ENCODE assay signal across 19 cellular contexts in the genomic region with DNA sequence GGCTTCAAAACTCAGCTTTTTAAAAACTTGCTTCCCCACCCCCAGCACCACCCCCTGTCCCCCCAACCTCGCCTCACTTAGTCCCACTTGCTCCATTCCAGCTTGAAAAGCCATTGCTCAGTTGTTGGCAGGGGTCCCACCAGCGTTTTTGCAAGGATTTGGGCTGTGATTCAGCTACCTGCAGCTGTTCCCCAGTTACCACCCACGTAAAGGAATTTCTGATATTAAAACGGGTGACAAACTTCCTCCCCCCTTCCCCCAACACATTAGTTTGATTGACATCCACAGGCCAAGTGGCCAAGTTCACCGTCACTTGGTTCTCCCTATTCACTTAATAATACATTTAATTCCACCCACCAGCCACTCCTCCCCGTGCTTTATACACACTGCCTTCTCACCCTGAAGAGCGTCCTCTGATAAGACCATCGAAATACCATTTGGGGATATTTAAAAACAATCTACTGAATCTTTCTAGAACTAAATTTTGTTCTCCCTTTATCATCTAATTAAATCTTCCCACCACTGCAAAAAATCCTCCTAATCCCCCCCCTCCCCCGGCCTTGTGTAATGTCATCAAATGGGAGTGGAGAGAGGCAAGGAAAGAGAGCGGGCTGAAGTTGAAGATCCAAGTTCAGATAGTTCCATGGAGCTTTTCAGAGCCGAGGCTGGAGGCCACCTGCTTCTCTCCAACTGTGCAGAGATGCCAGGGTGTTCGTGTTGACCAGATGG. TPM values are rescaled to one million over a fixed set of nuclear protein-coding genes. Genes with fewer than 3 reads are reported as not detected.
DNase-seq lines count a peak whose midpoint lies in the region; ATAC-seq and TF ChIP-seq lines count a peak whose summit lies in the region.
"Had no signal": no experiment of that assay in that cellular context is flagged by ENCODE, and none has a peak within 500 bp of the region (broad histone marks: within the 10 kb centered on the region; RNA-seq: fewer than 3 reads in every experiment).

No MANE protein-coding gene starts in this region.

- TF ChIP-seq POLR2A in HCT116 (IDR thresholded peaks at IDR 0.05; ENCODE audit: borderline replicate concordance, extremely low read depth, insufficient read depth, insufficient read length) (no peak), prostate gland (IDR thresholded peaks at IDR 0.05) (no peak)

- CTCF ChIA-PET in HCT116 (lab: Charles Lee): no interaction called here

- H3K4me2 ChIP-seq in HCT116 (ENCODE audit: low read length): peak overlapping the region; percentile 16; the same call in 1 of the 2 replicates

- no peaks in the 10 kb centered on the region; the same call in 1 of the 2 replicates for H3K27me3 ChIP-seq in HCT116 (ENCODE audit: insufficient read depth, low read length)
- no peaks in the 10 kb centered on the region for H3K27me3 ChIP-seq in prostate gland (replicated peaks; ENCODE audit: insufficient read depth)
- H3K27me3 ChIP-seq: cardiac muscle cell, dorsolateral prefrontal cortex, testis had no signal

- TF ChIP-seq CTCF in 22Rv1 (IDR thresholded peaks at IDR 0.05): no peak
- TF ChIP-seq CTCF in HCT116 (IDR thresholded peaks at IDR 0.05 in 2 of 3, conservative IDR thresholded peaks at IDR 0.05 in 1 of 3; ENCODE audit: borderline replicate concordance in 1 of 3, insufficient read depth in 1 of 3, low read depth in 2 of 3, low read length in 2 of 3): no peak
- no peak for TF ChIP-seq CTCF in prostate gland (IDR thresholded peaks at IDR 0.05)

- peak overlapping the region; percentile 44 for H3K27ac ChIP-seq in 22Rv1
- no peak overlapping the region for H3K27ac ChIP-seq in HCT116 (ENCODE audit: low read depth, low read length)
- H3K27ac ChIP-seq in prostate gland: peak overlapping the region in 1 of 2 donors; percentile 26
- H3K27ac ChIP-seq: cardiac muscle cell, dorsolateral prefrontal cortex, epithelial cell of prostate, testis had no signal

- DNase-seq in HCT116 (ENCODE audit: low read depth, low spot score): no peak
- peak; percentile 7 for DNase-seq in SW480 (ENCODE audit: low spot score)
- DNase-seq in myocyte (ENCODE audit: low read depth): peak; percentile 87
- no peak for DNase-seq in prostate gland (ENCODE audit: low spot score)
- DNase-seq in NAMALWA (ENCODE audit: low spot score): no peak
- DNase-seq: activated CD4-positive, alpha-beta T cell treated with anti-CD3 and anti-CD28 coated beads, Interleukin-2, amount 50 U/mL, for 1 hour; activated CD8-positive, alpha-beta memory T cell treated with anti-CD3 and anti-CD28 coated beads, Interleukin-2, amount 50 U/mL, for 4 hours; activated effector memory CD4-positive, alpha-beta T cell treated with Interleukin-2 at 50 U/mL for 16 hours; activated naive CD8-positive, alpha-beta T cell treated with anti-CD3 and anti-CD28 coated beads, Interleukin-2, amount 50 U/mL, for 24 hours; CD8-positive, alpha-beta memory T cell; foreskin melanocyte; kidney glomerular epithelial cell; T-cell; testis had no signal

- H3K4me1 ChIP-seq in HCT116 (ENCODE audit: control insufficient read depth in 1 of 2, insufficient read depth in 2 of 2, low read length in 2 of 2) (peaks cover 8 to 20% of the 10 kb centered on the region in 2 experiments; a peak in 3 of 4 replicates), prostate gland (replicated peaks) (no peaks in the 10 kb centered on the region)

- BruUV-seq in HCT116 (replicated peaks; lab: Mats Ljungman, UMichigan): no TSS peak

- H3K4me3 ChIP-seq in HCT116 (replicated peaks in 1 of 2; ENCODE audit: low read depth in 1 of 2, low read length in 2 of 2) (no peak overlapping the region), prostate gland (no peak overlapping the region)
- H3K4me3 ChIP-seq: cardiac muscle cell, dorsolateral prefrontal cortex, testis had no signal

- H3K79me2 ChIP-seq in HCT116 (ENCODE audit: insufficient read depth, low read length): no peaks in the 10 kb centered on the region

- no peak for ATAC-seq in HCT116
- no peak for ATAC-seq in HG03025 (IDR thresholded peaks at IDR 0.05; ENCODE audit: low FRiP score, unreplicated experiment)
- ATAC-seq: activated naive CD8-positive, alpha-beta T cell treated with anti-CD3 and anti-CD28 coated beads, Interleukin-2, amount 50 U/mL, for 24 hours; T-cell had no signal

- 45% methylated on average over 12 of the region's 12 CpGs for WGBS in prostate gland

- intact Hi-C loops in HCT116 (cut with micrococcal nuclease): no loop called here
- intact Hi-C loops in prostate gland (cut with DNase I): no loop called here

- RAD21 ChIA-PET in HCT116 (lab: Charles Lee; ENCODE audit: low non-redundant PET in 1 of 2, low total read pairs in 2 of 2, uncharacterized antibody in 2 of 2, unreplicated experiment in 2 of 2): interaction anchor here (0.6 to 0.7 kb wide), 2 partner anchors 54 to 1306 kb away, joined by 3 to 5 read pairs; no protein-coding TSS in a partner anchor

- H3K9me3 ChIP-seq in HCT116 (ENCODE audit: control insufficient read depth in 1 of 2, insufficient read depth in 1 of 2, low read depth in 1 of 2, low read length in 2 of 2) (no peaks in the 10 kb centered on the region), prostate gland (no peaks in the 10 kb centered on the region)
- H3K9me3 ChIP-seq: testis had no signal

- no peaks in the 10 kb centered on the region for H3K9me2 ChIP-seq in HCT116 (ENCODE audit: insufficient read depth)

- POLR2A ChIA-PET in HCT116 (lab: Charles Lee): no interaction called here

- no peak overlapping the region for H2AFZ ChIP-seq in HCT116 (ENCODE audit: low read depth, low read length, poor library complexity, severe bottlenecking)

- no peak for TF ChIP-seq RAD21 in HCT116 (IDR thresholded peaks at IDR 0.05; ENCODE audit: low read depth)

- H3K36me3 ChIP-seq in HCT116 (ENCODE audit: control insufficient read depth in 1 of 2, insufficient read depth in 2 of 2, low read length in 2 of 2) (no peaks in the 10 kb centered on the region), prostate gland (no peaks in the 10 kb centered on the region)
- H3K36me3 ChIP-seq: cardiac muscle cell had no signal

- no peak overlapping the region for H3K9ac ChIP-seq in HCT116 (ENCODE audit: low read length)

- no peaks in the 10 kb centered on the region for H4K20me1 ChIP-seq in HCT116 (ENCODE audit: insufficient read depth)

TF ChIP-seq in HCT116, 20 proteins besides CTCF, POLR2A, EP300 and RAD21:
- TF ChIP-seq, protein P1, sequence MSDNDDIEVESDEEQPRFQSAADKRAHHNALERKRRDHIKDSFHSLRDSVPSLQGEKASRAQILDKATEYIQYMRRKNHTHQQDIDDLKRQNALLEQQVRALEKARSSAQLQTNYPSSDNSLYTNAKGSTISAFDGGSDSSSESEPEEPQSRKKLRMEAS (IDR thresholded peaks at IDR 0.05): no peak
- peak; percentile 55 for TF ChIP-seq EGR1 (IDR thresholded peaks at IDR 0.05; ENCODE audit: low read depth)
- TF ChIP-seq, protein P2, sequence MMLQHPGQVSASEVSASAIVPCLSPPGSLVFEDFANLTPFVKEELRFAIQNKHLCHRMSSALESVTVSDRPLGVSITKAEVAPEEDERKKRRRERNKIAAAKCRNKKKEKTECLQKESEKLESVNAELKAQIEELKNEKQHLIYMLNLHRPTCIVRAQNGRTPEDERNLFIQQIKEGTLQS (IDR thresholded peaks at IDR 0.05): no peak

RNA-seq across cellular contexts. Expression of a gene that starts 55.1 kb away (rescaled TPM):
- total RNA-seq in HCT116 (2021; ENCODE audit: unreplicated experiment): 69.2 TPM
- 36.4 and 38.3 TPM in 2 replicates for polyA plus RNA-seq in HCT116 (2012)
- total RNA-seq in myocyte: 2.4 and 2.7 TPM in 2 replicates
- polyA plus RNA-seq in myocyte (2012): 4.4 TPM
- total RNA-seq in prostate gland: 100 to 1,000 TPM in 1 of 2 donors, 10 to 100 TPM in 1; 92.8 to 204 TPM
- total RNA-seq: CD8-positive, alpha-beta memory T cell had no signal
- polyA plus RNA-seq: CD8-positive, alpha-beta memory T cell had no signal

Comparison
In these comparisons a context has a peak if more than half of its experiments do, and no peak if none do; other contexts are left out.
1. DNase-seq: peak in SW480 (single experiment) and myocyte (single experiment); none in HCT116 (single experiment), prostate gland (single experiment) and NAMALWA (single experiment).
2. RNA of a gene that starts 55.1 kb away (total RNA-seq): 92.8 to 204 TPM in prostate gland and 69.2 TPM in HCT116 (single experiment); 2.4 to 2.7 TPM in myocyte; every median in the first group is over 10 times any median in the second.